In genomic region chr19:7554990-7555864, GRCh38 we compare ENCODE assay signal across 13 cellular contexts. TPM values are rescaled to one million over a fixed set of nuclear protein-coding genes. Genes with fewer than 3 reads are reported as not detected.
A peak's percentile ranks its signal among the peaks of the same experiment; 100 is the strongest.
DNase-seq lines count a peak whose midpoint lies in the region; ATAC-seq lines count a peak whose summit lies in the region.
"Had no signal": no experiment of that assay in that cellular context is flagged by ENCODE, and none has a peak within 500 bp of the region (broad histone marks: within the 10 kb centered on the region; RNA-seq: fewer than 3 reads in every experiment).

No MANE protein-coding gene starts in this region.

- H2AFZ ChIP-seq in GM23248 = no peak overlapping the region

- no peaks in the 10 kb centered on the region for H4K20me1 ChIP-seq in GM23248 (ENCODE audit: insufficient read depth)

- H3K36me3 Mint-ChIP-seq in activated T-cell treated with anti-CD3 and anti-CD28 coated beads, Interleukin-2, amount 50 U/mL, for 4 hours (ENCODE audit: insufficient read depth) = peaks cover 31% of the 10 kb centered on the region

- H3K4ac ChIP-seq in mesendoderm (ENCODE audit: low read depth, low read length) = no peak overlapping the region

- H3K4me1 ChIP-seq in GM23248 (ENCODE audit: insufficient read depth) (no peaks in the 10 kb centered on the region), mesendoderm (ENCODE audit: control insufficient read depth, low read depth, low read length) (no peaks in the 10 kb centered on the region)

- DNase-seq in AG08396 (ENCODE audit: low spot score) (peak; percentile 79), GM23248 (peak; percentile 56), mesendoderm (peak; percentile 66), HuH-7 (ENCODE audit: low spot score) (no peak)
- DNase-seq in activated T-cell treated with anti-CD3 and anti-CD28 coated beads, Interleukin-2, amount 50 U/mL, for 4 hours = no peak
- DNase-seq: brain microvascular endothelial cell, Calu3, NCI-H226 had no signal

- no peak overlapping the region for H4K8ac ChIP-seq in mesendoderm (ENCODE audit: low read depth, low read length)

- H3K36me3 ChIP-seq in GM23248 (ENCODE audit: low read depth) (peaks cover 8% of the 10 kb centered on the region; the same call in 1 of the 2 replicates), mesendoderm (ENCODE audit: control insufficient read depth, insufficient read depth, low read length) (peaks cover 2% of the 10 kb centered on the region)

- H3K27me3 Mint-ChIP-seq in activated T-cell treated with anti-CD3 and anti-CD28 coated beads, Interleukin-2, amount 50 U/mL, for 4 hours (ENCODE audit: low read depth) = no peaks in the 10 kb centered on the region

- 75 to 91% methylated on average over 23 to 62 of the region's 62 CpGs for WGBS in GM23248 (ENCODE audit: low coverage in 1 of 2, low lambda C conversion rate in 2 of 2, missing lambda C conversion rate in 2 of 2), 2 experiments
- no CpG with 5 or more reads among the region's 62 CpGs for WGBS in mesendoderm (ENCODE audit: extremely low coverage, insufficient coverage, low lambda C conversion rate)

- ATAC-seq in activated T-cell treated with anti-CD3 and anti-CD28 coated beads, Interleukin-2, amount 50 U/mL, for 4 hours = peak; percentile 29 to 35
- ATAC-seq in GM18867 (IDR thresholded peaks at IDR 0.05; ENCODE audit: unreplicated experiment) = no peak
- ATAC-seq in GM18873 (IDR thresholded peaks at IDR 0.05; ENCODE audit: low FRiP score, unreplicated experiment) = no peak
- no peak for ATAC-seq in GM21423 (IDR thresholded peaks at IDR 0.05; ENCODE audit: unreplicated experiment)

- H3K79me2 ChIP-seq in GM23248 (ENCODE audit: insufficient read depth) = no peaks in the 10 kb centered on the region
- H3K79me2 ChIP-seq in mesendoderm (ENCODE audit: control insufficient read depth, insufficient read depth, low read length) = no peaks in the 10 kb centered on the region

- H3K18ac ChIP-seq in mesendoderm (ENCODE audit: low read length) = no peak overlapping the region

- H4K5ac ChIP-seq in mesendoderm (ENCODE audit: low read length) = no peak overlapping the region

- H3K27ac ChIP-seq in GM23248 (no peak overlapping the region), mesendoderm (ENCODE audit: low read depth, low read length) (no peak overlapping the region)
- H3K27ac ChIP-seq: brain microvascular endothelial cell, epithelial cell of prostate had no signal

- H3K9ac ChIP-seq in GM23248 = no peak overlapping the region
- H3K9ac ChIP-seq in mesendoderm (ENCODE audit: low read length) = no peak overlapping the region

- no peak overlapping the region for H2BK5ac ChIP-seq in mesendoderm (ENCODE audit: low read length)

- H3K79me1 ChIP-seq in mesendoderm (ENCODE audit: low read length) = no peaks in the 10 kb centered on the region

- H3K4me3 ChIP-seq in GM23248 (no peak overlapping the region), mesendoderm (ENCODE audit: low read length) (no peak overlapping the region)

- peak overlapping the region; percentile 25 for H3K56ac ChIP-seq in mesendoderm (ENCODE audit: low read length)

- H3K9me3 ChIP-seq in GM23248 (ENCODE audit: low read depth) = no peaks in the 10 kb centered on the region

- no peaks in the 10 kb centered on the region for H3K4me1 Mint-ChIP-seq in activated T-cell treated with anti-CD3 and anti-CD28 coated beads, Interleukin-2, amount 50 U/mL, for 4 hours (ENCODE audit: low read depth)

- H2AK5ac ChIP-seq in mesendoderm (ENCODE audit: low read length) = no peak overlapping the region

- H2BK15ac ChIP-seq in mesendoderm (replicated peaks; ENCODE audit: low read depth) = no peak overlapping the region

- H3K27me3 ChIP-seq in GM23248 (replicated peaks; ENCODE audit: insufficient read depth) (no peaks in the 10 kb centered on the region), mesendoderm (ENCODE audit: insufficient read depth, low read length, poor library complexity) (no peaks in the 10 kb centered on the region)
- H3K27me3 ChIP-seq: brain microvascular endothelial cell had no signal

- in situ Hi-C loops in GM23248 (cut with MboI) = no loop called here

- H3K9me2 ChIP-seq in GM23248 (ENCODE audit: insufficient read depth) = no peaks in the 10 kb centered on the region

- H3K4me2 ChIP-seq in GM23248 (ENCODE audit: unreplicated experiment) = no peak overlapping the region
- H3K4me2 ChIP-seq in mesendoderm (ENCODE audit: low read length) = no peak overlapping the region

- H3K23ac ChIP-seq in mesendoderm (ENCODE audit: low read length) = no peak overlapping the region

- no peaks in the 10 kb centered on the region for H3K9me3 Mint-ChIP-seq in activated T-cell treated with anti-CD3 and anti-CD28 coated beads, Interleukin-2, amount 50 U/mL, for 4 hours

- H3F3A ChIP-seq in GM23248 (ENCODE audit: insufficient read depth) = no peaks in the 10 kb centered on the region

- no peak overlapping the region for H2BK120ac ChIP-seq in mesendoderm (ENCODE audit: low read depth, low read length)

- H3K4me3 Mint-ChIP-seq in activated T-cell treated with anti-CD3 and anti-CD28 coated beads, Interleukin-2, amount 50 U/mL, for 4 hours = no peak overlapping the region

RNA-seq across cellular contexts. Expression of gene PNPLA6, which starts 19.7 kb away (rescaled TPM):
- total RNA-seq in GM23248 (2014; rRNA removed; shearing (Covaris generic)) = 86.6 and 116 TPM in 2 replicates
- 65.0 and 67.2 TPM in 2 replicates for polyA plus RNA-seq in GM23248 (2016; fragmentation: Nextera tagmentation; extraction: Ambion mirVana)
- total RNA-seq in activated T-cell treated with anti-CD3 and anti-CD28 coated beads, Interleukin-2, amount 50 U/mL, for 4 hours = 100 to 1,000 TPM; 106 to 121 (median 107) TPM
- polyA plus RNA-seq in mesendoderm (2013, experiment 1 of 2) = 23.5 TPM
- 22.0 TPM for polyA plus RNA-seq in mesendoderm (2013, experiment 2 of 2)

RNA-seq across cellular contexts. Expression of gene MCOLN1, which starts 32.8 kb away (rescaled TPM):
- total RNA-seq in GM23248 (2014; rRNA removed; shearing (Covaris generic)) = 4.9 and 5.9 TPM in 2 replicates
- 28.6 TPM in 2 replicates for polyA plus RNA-seq in GM23248 (2016; fragmentation: Nextera tagmentation; extraction: Ambion mirVana)
- 10 to 100 TPM; 20.5 to 27.4 (median 22.6) TPM for total RNA-seq in activated T-cell treated with anti-CD3 and anti-CD28 coated beads, Interleukin-2, amount 50 U/mL, for 4 hours
- polyA plus RNA-seq in mesendoderm (2013, experiment 1 of 2) = 13.6 TPM
- polyA plus RNA-seq in mesendoderm (2013, experiment 2 of 2) = 14.1 TPM

RNA-seq across cellular contexts. Expression of gene ZNF358, which starts 39.3 kb away (rescaled TPM):
- total RNA-seq in GM23248 (2014; rRNA removed; shearing (Covaris generic)) = 51.1 and 56.3 TPM in 2 replicates
- 11.4 and 12.0 TPM in 2 replicates for polyA plus RNA-seq in GM23248 (2016; fragmentation: Nextera tagmentation; extraction: Ambion mirVana)
- 1 to 10 TPM; 4.8 to 5.6 (median 5.1) TPM for total RNA-seq in activated T-cell treated with anti-CD3 and anti-CD28 coated beads, Interleukin-2, amount 50 U/mL, for 4 hours
- polyA plus RNA-seq in mesendoderm (2013, experiment 1 of 2) = 59.7 TPM
- 59.5 TPM for polyA plus RNA-seq in mesendoderm (2013, experiment 2 of 2)

RNA-seq across cellular contexts. Expression of gene CAMSAP3, which starts 40.4 kb away (rescaled TPM):
- total RNA-seq in GM23248 (2014; rRNA removed; shearing (Covaris generic)) = not detected in 2 replicates
- polyA plus RNA-seq in GM23248 (2016; fragmentation: Nextera tagmentation; extraction: Ambion mirVana) = not detected in 2 replicates
- total RNA-seq in activated T-cell treated with anti-CD3 and anti-CD28 coated beads, Interleukin-2, amount 50 U/mL, for 4 hours = under 1 TPM; 0.34 to 0.38 (median 0.38) TPM
- polyA plus RNA-seq in mesendoderm (2013, experiment 1 of 2) = 10.4 TPM
- 10.1 TPM for polyA plus RNA-seq in mesendoderm (2013, experiment 2 of 2)
- total RNA-seq: subcutaneous adipose tissue had no signal

Comparison
In these comparisons a context has a peak if more than half of its experiments do, and no peak if none do; other contexts are left out.
1. DNase-seq: peak in AG08396 (single experiment), GM23248 (single experiment) and mesendoderm (single experiment); none in activated T-cell treated with anti-CD3 and anti-CD28 coated beads, Interleukin-2, amount 50 U/mL, for 4 hours (single experiment) and HuH-7 (single experiment).
2. ATAC-seq: peak in activated T-cell treated with anti-CD3 and anti-CD28 coated beads, Interleukin-2, amount 50 U/mL, for 4 hours (2 of 2); none in GM18867 (single experiment), GM18873 (single experiment) and GM21423 (single experiment).